19 cellular contexts compared by ENCODE assay signal in the genomic region with DNA sequence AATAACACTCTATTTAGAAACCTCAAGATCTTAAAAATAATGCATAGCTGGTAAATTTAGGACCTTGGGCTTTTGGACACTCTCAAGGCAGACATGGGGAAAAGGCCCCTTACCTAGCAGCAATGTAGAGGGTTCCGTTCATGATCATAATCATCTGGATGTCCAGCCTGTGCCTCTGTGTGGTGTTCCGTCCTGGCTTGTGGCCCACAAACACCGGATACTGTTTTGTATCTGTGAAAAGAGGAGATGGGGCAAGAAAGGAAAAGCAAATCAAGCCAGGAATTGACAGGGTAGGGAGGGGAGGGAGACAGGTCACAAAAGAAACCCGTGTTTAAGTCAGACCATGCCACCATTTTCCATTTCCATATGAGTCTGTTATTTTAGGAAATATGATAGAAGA.
"Had no signal": no experiment of that assay in that cellular context is flagged by ENCODE, and none has a peak within 500 bp of the region (broad histone marks: within the 10 kb centered on the region; RNA-seq: fewer than 3 reads in every experiment).

No MANE protein-coding gene starts in this region.

- H3K27me3 Mint-ChIP-seq: activated CD4-positive, alpha-beta T cell treated with anti-CD3 and anti-CD28 coated beads, Interleukin-2, amount 10 ng/mL, durations not matched to agents 7 days and 5 days; activated CD8-positive, alpha-beta T cell treated with anti-CD3 and anti-CD28 coated beads for 36 hours; activated naive CD8-positive, alpha-beta T cell; activated T-helper 17 cell treated with anti-CD3 and anti-CD28 coated beads, Interleukin-2, amount 50 U/mL, for 72 hours; natural killer cell treated with Interleukin-12 subunit alpha and Interleukin-12 subunit beta and Interleukin-15 and Interleukin-18, amount 100 ng/mL, for 72 hours; stimulated activated naive B cell treated with anti-CD40 and anti-IgM and Interleukin-4, amounts not matched to agents 10 μg/mL and 1 μg/mL and 100 μg/mL, for 72 hours had no signal

- H3K9me3 ChIP-seq: esophagus squamous epithelium, gastrocnemius medialis, left ventricle myocardium inferior, pancreas, testis, upper lobe of left lung had no signal

- H3K4me1 ChIP-seq: pancreas, testis had no signal

- H3K36me3 ChIP-seq: gastrocnemius medialis, pancreas had no signal

- H3K9me3 Mint-ChIP-seq: activated CD4-positive, alpha-beta T cell treated with anti-CD3 and anti-CD28 coated beads, Interleukin-2, amount 10 ng/mL, durations not matched to agents 7 days and 5 days; activated CD8-positive, alpha-beta T cell treated with anti-CD3 and anti-CD28 coated beads for 36 hours; natural killer cell treated with Interleukin-12 subunit alpha and Interleukin-12 subunit beta and Interleukin-15 and Interleukin-18, amount 100 ng/mL, for 72 hours; stimulated activated naive B cell treated with anti-CD40 and anti-IgM and Interleukin-4, amounts not matched to agents 10 μg/mL and 1 μg/mL and 100 μg/mL, for 72 hours had no signal

- H3K4me3 ChIP-seq: esophagus squamous epithelium, gastrocnemius medialis, left ventricle myocardium inferior, pancreas, smooth muscle cell, testis, upper lobe of left lung had no signal

- DNase-seq: activated CD4-positive, alpha-beta T cell treated with anti-CD3 and anti-CD28 coated beads, Interleukin-2, amount 10 ng/mL, durations not matched to agents 7 days and 5 days; activated CD8-positive, alpha-beta T cell treated with anti-CD3 and anti-CD28 coated beads for 36 hours; activated naive CD4-positive, alpha-beta T cell; activated T-cell treated with anti-CD3 and anti-CD28 coated beads, Interleukin-2, amount 50 U/mL, for 1 hour; esophagus squamous epithelium; gastrocnemius medialis; hippocampal formation; kidney glomerular epithelial cell; left ventricle myocardium inferior; pancreas; stimulated activated CD4-positive, alpha-beta T cell treated with anti-CD3 and anti-CD28 coated beads, Interleukin-15, amount 100 ng/mL, for 24 hours; stimulated activated naive B cell treated with anti-CD40 and anti-IgM and Interleukin-4, amounts not matched to agents 10 μg/mL and 1 μg/mL and 100 μg/mL, for 72 hours; T-helper 2 cell; testis; upper lobe of left lung had no signal

- H3K4me3 Mint-ChIP-seq: activated CD4-positive, alpha-beta T cell treated with anti-CD3 and anti-CD28 coated beads, Interleukin-2, amount 10 ng/mL, durations not matched to agents 7 days and 5 days; activated CD8-positive, alpha-beta T cell treated with anti-CD3 and anti-CD28 coated beads for 36 hours; activated naive CD8-positive, alpha-beta T cell; activated T-helper 17 cell treated with anti-CD3 and anti-CD28 coated beads, Interleukin-2, amount 50 U/mL, for 72 hours; natural killer cell treated with Interleukin-12 subunit alpha and Interleukin-12 subunit beta and Interleukin-15 and Interleukin-18, amount 100 ng/mL, for 72 hours; stimulated activated naive B cell treated with anti-CD40 and anti-IgM and Interleukin-4, amounts not matched to agents 10 μg/mL and 1 μg/mL and 100 μg/mL, for 72 hours had no signal

- H3K27me3 ChIP-seq: esophagus squamous epithelium, gastrocnemius medialis, pancreas, testis, upper lobe of left lung had no signal

- H3K36me3 Mint-ChIP-seq: natural killer cell treated with Interleukin-12 subunit alpha and Interleukin-12 subunit beta and Interleukin-15 and Interleukin-18, amount 100 ng/mL, for 72 hours had no signal

- H3K27ac ChIP-seq: esophagus squamous epithelium, gastrocnemius medialis, left ventricle myocardium inferior, pancreas, testis had no signal

- H3K27ac Mint-ChIP-seq: activated CD4-positive, alpha-beta T cell treated with anti-CD3 and anti-CD28 coated beads, Interleukin-2, amount 10 ng/mL, durations not matched to agents 7 days and 5 days; activated CD8-positive, alpha-beta T cell treated with anti-CD3 and anti-CD28 coated beads for 36 hours; activated naive CD8-positive, alpha-beta T cell; activated T-helper 17 cell treated with anti-CD3 and anti-CD28 coated beads, Interleukin-2, amount 50 U/mL, for 72 hours; natural killer cell treated with Interleukin-12 subunit alpha and Interleukin-12 subunit beta and Interleukin-15 and Interleukin-18, amount 100 ng/mL, for 72 hours; stimulated activated naive B cell treated with anti-CD40 and anti-IgM and Interleukin-4, amounts not matched to agents 10 μg/mL and 1 μg/mL and 100 μg/mL, for 72 hours had no signal

- H3K4me1 Mint-ChIP-seq: activated CD4-positive, alpha-beta T cell treated with anti-CD3 and anti-CD28 coated beads, Interleukin-2, amount 10 ng/mL, durations not matched to agents 7 days and 5 days; activated T-helper 17 cell treated with anti-CD3 and anti-CD28 coated beads, Interleukin-2, amount 50 U/mL, for 72 hours; stimulated activated naive B cell treated with anti-CD40 and anti-IgM and Interleukin-4, amounts not matched to agents 10 μg/mL and 1 μg/mL and 100 μg/mL, for 72 hours had no signal
